In the genomic region with DNA sequence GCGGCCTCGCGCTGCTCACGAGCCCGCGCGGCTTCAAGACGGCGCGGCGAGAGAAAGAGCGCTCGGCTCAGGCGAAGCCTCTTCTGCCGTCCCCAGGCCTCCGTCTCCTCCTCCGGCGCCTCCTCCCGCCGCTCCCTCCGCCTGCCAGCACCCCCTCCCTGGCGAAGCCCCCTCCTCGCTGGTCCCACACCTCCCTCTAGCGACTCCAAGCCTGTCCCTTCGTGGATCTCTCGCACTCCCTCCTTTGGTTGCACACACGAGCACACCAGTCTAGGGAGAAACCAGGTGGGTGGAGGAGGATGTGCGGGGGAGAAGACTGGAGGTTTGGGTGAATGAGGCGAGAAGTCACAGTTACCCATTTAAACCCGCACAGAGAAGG, we compare ENCODE assay signal across 8 cellular contexts. TPM values are rescaled to one million over a fixed set of nuclear protein-coding genes. Genes with fewer than 3 reads are reported as not detected.
A peak's percentile ranks its signal among the peaks of the same experiment; 100 is the strongest.
DNase-seq lines count a peak whose midpoint lies in the region; ATAC-seq and TF ChIP-seq lines count a peak whose summit lies in the region.

A gene (minus strand): TSS at position 57 of the 379 bp plus-strand sequence. CDS start 670 bp downstream, outside the sequence.

- peak within 1 kb of the TSS; percentile 98 to 100 for H3K27ac ChIP-seq in left lung

- TF ChIP-seq CTCF in AG10803 (conservative IDR thresholded peaks at IDR 0.05; ENCODE audit: low read length) (peak; percentile 66), left lung (IDR thresholded peaks at IDR 0.05) (peak in 1 of 2 donors; percentile 32)

- peaks cover 0 to 18% of the 10 kb centered on the region in 2 donors for H3K27me3 ChIP-seq in left lung

- H3K4me1 Mint-ChIP-seq in activated CD4-positive, alpha-beta T cell treated with anti-CD3 and anti-CD28 coated beads, Interleukin-2, amount 10 ng/mL, durations not matched to agents 24 days and 14 days, result peaks cover 44% of the 10 kb centered on the region
- H3K4me1 Mint-ChIP-seq in dendritic cell treated with granulocyte-macrophage colony-stimulating factor and Interleukin-4, amounts not matched to agents 40 ng/mL and 50 ng/mL, for 4 days (ENCODE audit: low read depth), result peaks cover 15% of the 10 kb centered on the region

- peaks cover 25% of the 10 kb centered on the region for H3K36me3 Mint-ChIP-seq in activated CD4-positive, alpha-beta T cell treated with anti-CD3 and anti-CD28 coated beads, Interleukin-2, amount 10 ng/mL, durations not matched to agents 24 days and 14 days (ENCODE audit: low read depth)
- peaks cover 34% of the 10 kb centered on the region for H3K36me3 Mint-ChIP-seq in dendritic cell treated with granulocyte-macrophage colony-stimulating factor and Interleukin-4, amounts not matched to agents 40 ng/mL and 50 ng/mL, for 4 days (ENCODE audit: low read depth)

- DNase-seq in AG10803 (ENCODE audit: low read depth) (peak; percentile 86), NCI-H446 treated with DMSO at 0.1 percent for 48 hours (lab: John Stamatoyannopoulos, UW) (peak; percentile 77), left lung (peak; percentile 92 to 94)
- DNase-seq in activated CD4-positive, alpha-beta T cell treated with anti-CD3 and anti-CD28 coated beads, Interleukin-2, amount 10 ng/mL, durations not matched to agents 24 days and 14 days, result peak; percentile 93
- DNase-seq in stimulated activated CD4-positive, alpha-beta T cell treated with anti-CD3 and anti-CD28 coated beads, Interleukin-2, amount 100 ng/mL, for 4 hours (ENCODE audit: low read depth), result peak; percentile 92

- H3K27ac Mint-ChIP-seq in activated CD4-positive, alpha-beta T cell treated with anti-CD3 and anti-CD28 coated beads, Interleukin-2, amount 10 ng/mL, durations not matched to agents 24 days and 14 days, result peak within 1 kb of the TSS; percentile 99
- peak within 1 kb of the TSS; percentile 99 for H3K27ac Mint-ChIP-seq in dendritic cell treated with granulocyte-macrophage colony-stimulating factor and Interleukin-4, amounts not matched to agents 40 ng/mL and 50 ng/mL, for 4 days

- intact Hi-C loops in activated CD4-positive, alpha-beta T cell treated with anti-CD3 and anti-CD28 coated beads, Interleukin-2, amount 10 ng/mL, durations not matched to agents 24 days and 14 days (cut with micrococcal nuclease), result loop anchor here (1.0 to 2.0 kb wide), 13 partner anchors 31 to 1125 kb away; a partner anchor contains a TSS
- intact Hi-C loops in dendritic cell treated with granulocyte-macrophage colony-stimulating factor and Interleukin-4, amounts not matched to agents 40 ng/mL and 50 ng/mL, for 4 days (cut with micrococcal nuclease), result loop anchor here (2.0 to 5.0 kb wide), 3 partner anchors 23 to 211 kb away; no protein-coding TSS in a partner anchor
- intact Hi-C loops in left lung (cut with DNase I), result loop anchor here in 1 of 2 donors (10.0 kb wide), 2 partner anchors 217 to 367 kb away; no protein-coding TSS in a partner anchor

- peaks cover 2 to 36% of the 10 kb centered on the region in 2 donors for H3K4me1 ChIP-seq in left lung

- H3K9me3 Mint-ChIP-seq in activated CD4-positive, alpha-beta T cell treated with anti-CD3 and anti-CD28 coated beads, Interleukin-2, amount 10 ng/mL, durations not matched to agents 24 days and 14 days, result no peaks in the 10 kb centered on the region
- no peaks in the 10 kb centered on the region for H3K9me3 Mint-ChIP-seq in dendritic cell treated with granulocyte-macrophage colony-stimulating factor and Interleukin-4, amounts not matched to agents 40 ng/mL and 50 ng/mL, for 4 days

- no peaks in the 10 kb centered on the region for H3K9me3 ChIP-seq in left lung

- peaks cover 3% of the 10 kb centered on the region for H3K27me3 Mint-ChIP-seq in activated CD4-positive, alpha-beta T cell treated with anti-CD3 and anti-CD28 coated beads, Interleukin-2, amount 10 ng/mL, durations not matched to agents 24 days and 14 days
- H3K27me3 Mint-ChIP-seq in dendritic cell treated with granulocyte-macrophage colony-stimulating factor and Interleukin-4, amounts not matched to agents 40 ng/mL and 50 ng/mL, for 4 days, result peaks cover 12% of the 10 kb centered on the region

- peak within 1 kb of the TSS; percentile 95 for H3K4me3 Mint-ChIP-seq in activated CD4-positive, alpha-beta T cell treated with anti-CD3 and anti-CD28 coated beads, Interleukin-2, amount 10 ng/mL, durations not matched to agents 24 days and 14 days
- H3K4me3 Mint-ChIP-seq in dendritic cell treated with granulocyte-macrophage colony-stimulating factor and Interleukin-4, amounts not matched to agents 40 ng/mL and 50 ng/mL, for 4 days, result peak within 1 kb of the TSS; percentile 94

- no peaks in the 10 kb centered on the region for H3K36me3 ChIP-seq in left lung

- H3K4me3 ChIP-seq in AG10803 (ENCODE audit: low read length), result peak within 1 kb of the TSS; percentile 88
- peak within 1 kb of the TSS; percentile 64 to 79 for H3K4me3 ChIP-seq in left lung

- ATAC-seq in GM18909 (IDR thresholded peaks at IDR 0.05; ENCODE audit: poor library complexity, unreplicated experiment) (peak; percentile 49), HG03280 (IDR thresholded peaks at IDR 0.05; ENCODE audit: unreplicated experiment) (peak; percentile 32), left lung (peak; percentile 80)

RNA-seq across cellular contexts. Expression of the gene that starts here (rescaled TPM):
- total RNA-seq in activated CD4-positive, alpha-beta T cell treated with anti-CD3 and anti-CD28 coated beads, Interleukin-2, amount 10 ng/mL, durations not matched to agents 24 days and 14 days, result 63.8 and 69.3 TPM in 2 replicates
- total RNA-seq in left lung, result 10 to 100 TPM; 50.3 to 55.9 TPM

Comparison
In these comparisons a context has a peak if more than half of its experiments do, and no peak if none do; other contexts are left out.
1. Peak in every context shown above with its lines: DNase-seq, ATAC-seq, H3K4me3 ChIP-seq and H3K27ac ChIP-seq.